8 cellular contexts compared by ENCODE assay signal in the genomic region with DNA sequence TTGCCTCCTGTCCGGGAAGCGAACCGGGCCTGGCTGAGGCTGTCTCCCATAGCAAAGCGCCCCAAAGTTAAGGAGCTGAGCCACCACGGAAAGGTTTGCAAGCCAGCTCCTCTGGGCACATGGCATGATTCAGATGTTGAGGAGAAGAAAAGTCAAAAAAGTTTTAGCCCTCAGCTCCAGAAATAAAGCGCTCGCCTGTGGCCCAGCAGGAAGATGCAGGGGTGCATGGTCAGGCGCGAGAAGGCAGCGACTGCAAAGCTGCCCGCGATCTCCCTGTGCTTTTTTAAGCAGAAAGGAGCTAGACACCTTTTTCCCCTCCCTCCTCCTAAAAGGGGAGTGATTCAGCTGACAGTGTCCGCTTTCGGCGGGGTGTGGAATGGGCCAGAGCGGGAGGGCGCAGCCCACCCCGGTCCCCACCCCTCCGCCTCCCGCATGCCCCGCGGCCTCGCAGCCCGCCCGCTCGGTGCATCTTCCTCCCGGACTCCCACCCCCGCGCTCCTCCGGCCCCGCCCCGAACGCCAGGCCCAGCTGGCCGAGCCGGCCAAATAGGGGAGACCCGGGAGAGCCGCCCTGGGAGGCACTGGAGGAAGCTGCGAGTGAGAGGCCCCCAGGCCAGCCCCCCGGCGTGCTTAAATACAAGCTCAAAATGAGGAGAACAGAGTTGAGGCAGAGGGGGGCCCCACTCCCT. TPM values are rescaled to one million over a fixed set of nuclear protein-coding genes. Genes with fewer than 3 reads are reported as not detected.
DNase-seq lines count a peak whose midpoint lies in the region; ATAC-seq and TF ChIP-seq lines count a peak whose summit lies in the region.

TSS of gene ADAMTS12 (minus strand) at position 260 of the 688 bp plus-strand sequence. CDS start at position 126, 134 bp downstream.

- peaks cover 0 to 55% (median 26%) of the 10 kb centered on the region in 4 donors for H3K4me1 ChIP-seq in tibial artery

- POLR2A ChIA-PET in AG04450 (lab: Yijun Ruan, JAX): interaction anchor here (0.9 to 2.2 kb wide), 7 partner anchors 9 to 116 kb away, joined by 3 to 10 read pairs (median 4); partner anchors contain the start of gene AMACR

- peak within 1 kb of the TSS; percentile 79 for H3K4me3 ChIP-seq in AG04450 (ENCODE audit: low read depth, low read length)
- H3K4me3 ChIP-seq in tibial artery: peak within 1 kb of the TSS; percentile 57 to 67

- intact Hi-C loops in tibial artery (cut with DNase I; ENCODE audit: low total_unique reads): no loop called here

- CTCF ChIA-PET in AG04450 (lab: Charles Lee): interaction anchor here (0.8 to 5.1 kb wide), 4 partner anchors 43 to 228 kb away, joined by 3 to 26 read pairs (median 4); no protein-coding TSS in a partner anchor

- ATAC-seq in HG02759 (IDR thresholded peaks at IDR 0.05; ENCODE audit: unreplicated experiment): peak; percentile 61
- peak; percentile 55 for ATAC-seq in left lobe of liver
- ATAC-seq in GM21528 (IDR thresholded peaks at IDR 0.05; ENCODE audit: low FRiP score, unreplicated experiment): no peak

- no peaks in the 10 kb centered on the region for H3K36me3 ChIP-seq in tibial artery

- H3K27me3 ChIP-seq in AG04450 (ENCODE audit: control insufficient read depth, insufficient read depth, low read length) (no peaks in the 10 kb centered on the region), tibial artery (no peaks in the 10 kb centered on the region)

- H3K27ac ChIP-seq in AG04450 (ENCODE audit: low read depth, low read length): peak within 1 kb of the TSS; percentile 89
- peak within 1 kb of the TSS; percentile 57 to 72 for H3K27ac ChIP-seq in tibial artery

- peak; percentile 48 for DNase-seq in AG04450 (ENCODE audit: low read depth, low spot score)
- peak; percentile 10 for DNase-seq in brain pericyte (ENCODE audit: low read depth, low spot score)
- DNase-seq in left lobe of liver (ENCODE audit: low spot score): no peak
- DNase-seq in tibial artery: no peak
- DNase-seq in stimulated activated naive CD4-positive, alpha-beta T cell (lab: John Stamatoyannopoulos, UW): no peak
- no peak for DNase-seq in NCI-H2081 treated with DMSO at 0.1 percent for 48 hours (lab: John Stamatoyannopoulos, UW)

- no peak for TF ChIP-seq CTCF in AG04450 (IDR thresholded peaks at IDR 0.05; ENCODE audit: low read depth, low read length)
- no peak for TF ChIP-seq CTCF in tibial artery (IDR thresholded peaks at IDR 0.05)

- H3K9me3 ChIP-seq in AG04450 (ENCODE audit: control insufficient read depth, insufficient read depth, low read length) (no peaks in the 10 kb centered on the region), tibial artery (no peaks in the 10 kb centered on the region)

RNA-seq across cellular contexts. Expression of gene ADAMTS12, which starts in this region (rescaled TPM):
- 46.8 and 47.6 TPM in 2 replicates for polyA plus RNA-seq in AG04450 (2011; rRNA removed)
- polyA minus RNA-seq in AG04450 (2011; rRNA and poly(A)+ RNA removed): 111 and 145 TPM in 2 replicates
- total RNA-seq in left lobe of liver: 1.9 TPM

Comparison
In these comparisons a context has a peak if more than half of its experiments do, and no peak if none do; other contexts are left out.
1. DNase-seq: peak in AG04450 (single experiment) and brain pericyte (single experiment); none in left lobe of liver (single experiment), tibial artery (0 of 2), stimulated activated naive CD4-positive, alpha-beta T cell (0 of 6) and NCI-H2081 treated with DMSO at 0.1 percent for 48 hours (single experiment).